ENCODE assay signal across 15 cellular contexts in the genomic region with DNA sequence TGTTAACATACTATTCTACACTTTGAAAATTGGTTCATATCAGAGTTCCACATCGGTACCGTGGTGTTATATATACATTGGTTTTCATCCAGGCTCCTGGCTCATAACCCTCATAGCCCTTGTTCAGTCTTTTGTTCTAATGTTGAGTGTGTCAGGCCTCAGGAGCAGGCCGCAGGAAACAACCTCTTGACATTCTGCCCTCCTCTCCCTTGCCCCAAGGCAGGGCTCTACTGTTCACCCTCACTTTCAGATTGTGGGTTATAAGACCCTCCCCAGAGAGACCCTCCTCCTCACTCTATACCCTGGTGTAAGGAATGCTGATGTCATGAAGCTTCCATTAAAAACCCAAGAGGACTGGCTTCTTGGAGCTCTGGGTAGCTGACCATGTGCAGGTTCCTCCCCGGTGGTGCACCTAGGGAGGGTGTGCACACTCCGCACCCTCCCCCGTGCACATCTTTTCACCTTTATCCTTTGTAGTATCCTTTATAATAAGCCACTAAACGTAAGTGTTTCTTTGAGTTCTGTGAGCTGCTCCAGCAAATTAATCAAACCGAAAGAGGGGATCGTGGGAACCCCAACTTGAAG. TPM values are rescaled to one million over a fixed set of nuclear protein-coding genes. Genes with fewer than 3 reads are reported as not detected.
A peak's percentile ranks its signal among the peaks of the same experiment; 100 is the strongest.
DNase-seq lines count a peak whose midpoint lies in the region; ATAC-seq and TF ChIP-seq lines count a peak whose summit lies in the region.
"Had no signal": no experiment of that assay in that cellular context is flagged by ENCODE, and none has a peak within 500 bp of the region (broad histone marks: within the 10 kb centered on the region; RNA-seq: fewer than 3 reads in every experiment).

No MANE protein-coding gene starts in this region.

- H3K4me1 Mint-ChIP-seq in stimulated activated naive CD8-positive, alpha-beta T cell treated with anti-CD3 and anti-CD28 coated beads, Interleukin-15, amount 100 ng/mL, for 72 hours: peaks cover 43% of the 10 kb centered on the region
- H3K4me1 Mint-ChIP-seq in T-helper 17 cell: peaks cover 35% of the 10 kb centered on the region

- peak overlapping the region; percentile 39 to 56 for H3K4me3 Mint-ChIP-seq in stimulated activated naive CD8-positive, alpha-beta T cell treated with anti-CD3 and anti-CD28 coated beads, Interleukin-15, amount 100 ng/mL, for 72 hours
- peak overlapping the region; percentile 39 for H3K4me3 Mint-ChIP-seq in T-helper 17 cell
- H3K4me3 Mint-ChIP-seq: activated CD8-positive, alpha-beta memory T cell treated with anti-CD3 and anti-CD28 coated beads, Interleukin-2, amount 10 ng/mL, durations not matched to agents 7 days and 5 days had no signal

- no peaks in the 10 kb centered on the region for H3K36me3 ChIP-seq in A673 (ENCODE audit: insufficient read depth, low read length, poor library complexity, severe bottlenecking)

- TF ChIP-seq CTCF in A673 (conservative IDR thresholded peaks at IDR 0.05; ENCODE audit: low read depth, low read length): no peak

- no peak for DNase-seq in stimulated activated naive CD8-positive, alpha-beta T cell treated with anti-CD3 and anti-CD28 coated beads, Interleukin-15, amount 100 ng/mL, for 72 hours
- no peak for DNase-seq in stimulated activated naive CD8-positive, alpha-beta T cell treated with anti-CD3 and anti-CD28 coated beads, Interleukin-15, Interleukin-2, amounts not matched to agents 100 U/mL and 50 U/mL, for 24 hours
- DNase-seq in T-helper 17 cell: no peak
- DNase-seq in mesenteric fat pad (ENCODE audit: low spot score): peak; percentile 41
- DNase-seq in ureter (ENCODE audit: low spot score): no peak
- no peak for DNase-seq in A673 (ENCODE audit: low spot score)
- DNase-seq in hypothalamus (lab: John Stamatoyannopoulos, UW): no peak
- DNase-seq: activated CD8-positive, alpha-beta memory T cell treated with anti-CD3 and anti-CD28 coated beads, Interleukin-2, amount 10 ng/mL, durations not matched to agents 7 days and 5 days; gastrocnemius medialis; left ventricle myocardium superior; OCI-M1; retina; stimulated activated CD4-positive, alpha-beta T cell treated with anti-CD3 and anti-CD28 coated beads, Interleukin-15, amount 100 ng/mL, for 24 hours had no signal

- H3K36me3 Mint-ChIP-seq in T-helper 17 cell (ENCODE audit: low read depth): peaks cover 4% of the 10 kb centered on the region
- H3K36me3 Mint-ChIP-seq: activated CD8-positive, alpha-beta memory T cell treated with anti-CD3 and anti-CD28 coated beads, Interleukin-2, amount 10 ng/mL, durations not matched to agents 7 days and 5 days had no signal

- no peak overlapping the region for H3K27ac ChIP-seq in A673 (ENCODE audit: low read depth, low read length, poor library complexity, severe bottlenecking)
- H3K27ac ChIP-seq: BLaER1, gastrocnemius medialis, SK-N-MC had no signal

- intact Hi-C loops in A673 (cut with micrococcal nuclease; ENCODE audit: unreplicated experiment): loop anchor here (5.0 to 10.0 kb wide), 2 partner anchors 233 to 261 kb away; partner anchors contain the start of gene RHOD

- CTCF ChIA-PET in A673 (lab: Charles Lee): no interaction called here

- H3K9me3 ChIP-seq in T-helper 17 cell (ENCODE audit: control insufficient read depth, low read length, poor library complexity, severe bottlenecking) (no peaks in the 10 kb centered on the region), A673 (ENCODE audit: low read depth, low read length, poor library complexity, severe bottlenecking) (no peaks in the 10 kb centered on the region)
- H3K9me3 ChIP-seq: BLaER1, gastrocnemius medialis had no signal

- BruUV-seq in A673 (replicated peaks; lab: Mats Ljungman, UMichigan): no TSS peak

- no peaks in the 10 kb centered on the region for H3K27me3 ChIP-seq in A673 (replicated peaks; ENCODE audit: insufficient read depth, low read depth, low read length, poor library complexity)
- H3K27me3 ChIP-seq: BLaER1, gastrocnemius medialis had no signal

- H3K27ac Mint-ChIP-seq in stimulated activated naive CD8-positive, alpha-beta T cell treated with anti-CD3 and anti-CD28 coated beads, Interleukin-15, amount 100 ng/mL, for 72 hours: no peak overlapping the region
- peak overlapping the region; percentile 91 for H3K27ac Mint-ChIP-seq in T-helper 17 cell
- H3K27ac Mint-ChIP-seq: activated CD8-positive, alpha-beta memory T cell treated with anti-CD3 and anti-CD28 coated beads, Interleukin-2, amount 10 ng/mL, durations not matched to agents 7 days and 5 days had no signal

- no peak for ATAC-seq in stimulated activated naive CD8-positive, alpha-beta T cell treated with anti-CD3 and anti-CD28 coated beads, Interleukin-15, amount 100 ng/mL, for 72 hours
- no peak for ATAC-seq in stimulated activated naive CD8-positive, alpha-beta T cell treated with anti-CD3 and anti-CD28 coated beads, Interleukin-15, Interleukin-2, amounts not matched to agents 100 U/mL and 50 U/mL, for 24 hours
- ATAC-seq in T-helper 17 cell: no peak
- ATAC-seq: activated CD8-positive, alpha-beta memory T cell treated with anti-CD3 and anti-CD28 coated beads, Interleukin-2, amount 10 ng/mL, durations not matched to agents 7 days and 5 days; gastrocnemius medialis; left ventricle myocardium superior had no signal

- no peaks in the 10 kb centered on the region for H3K9me3 Mint-ChIP-seq in stimulated activated naive CD8-positive, alpha-beta T cell treated with anti-CD3 and anti-CD28 coated beads, Interleukin-15, amount 100 ng/mL, for 72 hours

- H3K4me3 ChIP-seq in A673 (ENCODE audit: low read depth, low read length, poor library complexity, severe bottlenecking): no peak overlapping the region
- H3K4me3 ChIP-seq: BLaER1, gastrocnemius medialis, SK-N-MC had no signal

- no peaks in the 10 kb centered on the region for H3K27me3 Mint-ChIP-seq in stimulated activated naive CD8-positive, alpha-beta T cell treated with anti-CD3 and anti-CD28 coated beads, Interleukin-15, amount 100 ng/mL, for 72 hours
- no peaks in the 10 kb centered on the region for H3K27me3 Mint-ChIP-seq in T-helper 17 cell

- POLR2A ChIA-PET in A673 (lab: Charles Lee; ENCODE audit: low non-redundant PET): no interaction called here

- H3K4me1 ChIP-seq in A673 (ENCODE audit: insufficient read depth, low read length, poor library complexity, severe bottlenecking): no peaks in the 10 kb centered on the region

RNA-seq across cellular contexts. Expression of gene SSH3, which starts 12.1 kb away (rescaled TPM):
- total RNA-seq in T-helper 17 cell: 10 to 100 TPM; 12.8 to 17.8 TPM
- 19.9 TPM for total RNA-seq in mesenteric fat pad
- total RNA-seq in ureter: 258 TPM
- total RNA-seq in A673 (2021): 5.5 and 7.8 TPM in 2 replicates

RNA-seq across cellular contexts. Expression of gene ANKRD13D, which starts 26.3 kb away (rescaled TPM):
- 100 to 1,000 TPM; 174 to 220 TPM for total RNA-seq in T-helper 17 cell
- total RNA-seq in mesenteric fat pad: 42.5 TPM
- 110 TPM for total RNA-seq in ureter
- 94.2 and 101 TPM in 2 replicates for total RNA-seq in A673 (2021)

RNA-seq across cellular contexts. Expression of gene POLD4, which starts 37.9 kb away (rescaled TPM):
- total RNA-seq in T-helper 17 cell (10 to 100 TPM; 45.9 to 61.0 TPM), mesenteric fat pad (72.9 TPM), ureter (57.9 TPM), A673 (2021) (13.2 and 14.3 TPM in 2 replicates)

RNA-seq across cellular contexts. Expression of gene GRK2, which starts 49.1 kb away (rescaled TPM):
- total RNA-seq in T-helper 17 cell: 100 to 1,000 TPM; 264 to 276 TPM
- 60.2 TPM for total RNA-seq in mesenteric fat pad
- total RNA-seq in ureter: 75.9 TPM
- 88.6 and 92.6 TPM in 2 replicates for total RNA-seq in A673 (2021)

RNA-seq across cellular contexts. Expression of gene CLCF1, which starts 58.0 kb away (rescaled TPM):
- total RNA-seq in T-helper 17 cell (1 to 10 TPM; 7.3 to 7.5 TPM), mesenteric fat pad (7.7 TPM), ureter (1.4 TPM), A673 (2021) (0.69 and 0.87 TPM in 2 replicates)

Comparison
In these comparisons a context has a peak if more than half of its experiments do, and no peak if none do; other contexts are left out.
1. RNA of gene SSH3, which starts 12.1 kb away (total RNA-seq): 258 TPM in ureter (single experiment); 19.9 TPM in mesenteric fat pad (single experiment), 12.8 to 17.8 TPM in T-helper 17 cell and 5.5 to 7.8 TPM in A673; every median in the first group is over 10 times any median in the second.